ENCODE assay signal across 26 cellular contexts in genomic region chr10:71236822-71237682, GRCh38. TPM values are rescaled to one million over a fixed set of nuclear protein-coding genes. Genes with fewer than 3 reads are reported as not detected.
DNase-seq lines count a peak whose midpoint lies in the region; ATAC-seq, FAIRE-seq and TF ChIP-seq lines count a peak whose summit lies in the region.
"Had no signal": no experiment of that assay in that cellular context is flagged by ENCODE, and none has a peak within 500 bp of the region (broad histone marks: within the 10 kb centered on the region; RNA-seq: fewer than 3 reads in every experiment).

No MANE protein-coding gene starts in this region.

- TF ChIP-seq POLR2A in IMR-90 (IDR thresholded peaks at IDR 0.05; ENCODE audit: low read depth, low read length), result no peak

- H3K9me3 ChIP-seq in A673 (ENCODE audit: low read depth, low read length, poor library complexity, severe bottlenecking) (no peaks in the 10 kb centered on the region), IMR-90 (ENCODE audit: control insufficient read depth, insufficient read depth, low read length) (no peaks in the 10 kb centered on the region), kidney (ENCODE audit: control insufficient read depth in 1 of 2, low read length in 2 of 2) (no peaks in the 10 kb centered on the region), trophoblast cell (ENCODE audit: insufficient read depth, low read depth, low read length) (no peaks in the 10 kb centered on the region)
- H3K9me3 ChIP-seq: ascending aorta, SJCRH30, testis had no signal

- H2BK15ac ChIP-seq in IMR-90 (ENCODE audit: low read depth, low read length), result no peak overlapping the region

- no peaks in the 10 kb centered on the region for H3K36me3 ChIP-seq in A673 (ENCODE audit: insufficient read depth, low read length, poor library complexity, severe bottlenecking)
- H3K36me3 ChIP-seq in IMR-90 (ENCODE audit: control insufficient read depth, insufficient read depth, low read length), result no peaks in the 10 kb centered on the region
- no peaks in the 10 kb centered on the region for H3K36me3 ChIP-seq in kidney (ENCODE audit: control insufficient read depth in 1 of 2, insufficient read depth in 2 of 2, low read length in 2 of 2)
- H3K36me3 ChIP-seq in trophoblast cell (ENCODE audit: control insufficient read depth in 1 of 2, insufficient read depth in 2 of 2, low read length in 2 of 2), result peaks cover 3 to 5% of the 10 kb centered on the region in 2 experiments
- H3K36me3 ChIP-seq: ascending aorta, SJCRH30 had no signal

- H4K8ac ChIP-seq in IMR-90 (ENCODE audit: low read depth in 2 of 2, low read length in 2 of 2), result no peak overlapping the region
- H4K8ac ChIP-seq in trophoblast cell (ENCODE audit: low read depth, low read length), result peak overlapping the region; percentile 86

- H3K79me2 ChIP-seq in trophoblast cell (ENCODE audit: control insufficient read depth, insufficient read depth, low read length, poor library complexity), result peaks cover 21% of the 10 kb centered on the region

- POLR2A ChIA-PET in A673 (lab: Charles Lee; ENCODE audit: low non-redundant PET), result no interaction called here
- POLR2A ChIA-PET in IMR-90 (lab: Charles Lee; ENCODE audit: unreplicated experiment), result no interaction called here

- no peak for TF ChIP-seq RAD21 in IMR-90 (IDR thresholded peaks at IDR 0.05; ENCODE audit: low read length)

- H4K91ac ChIP-seq in IMR-90 (ENCODE audit: insufficient read depth, low read depth, low read length), result no peak overlapping the region; the same call in 1 of the 2 replicates
- H4K91ac ChIP-seq in trophoblast cell (ENCODE audit: low read depth, low read length), result peak overlapping the region; percentile 99

- H2BK5ac ChIP-seq in IMR-90 (ENCODE audit: low read depth, low read length, poor library complexity, severe bottlenecking) (no peak overlapping the region), trophoblast cell (ENCODE audit: low read depth, low read length, poor library complexity) (peak overlapping the region; percentile 95)

- H2BK120ac ChIP-seq in IMR-90 (ENCODE audit: low read depth, low read length) (no peak overlapping the region), trophoblast cell (ENCODE audit: insufficient read depth, low read length, poor library complexity) (peak overlapping the region; percentile 99)

- H3K9ac ChIP-seq in IMR-90 (ENCODE audit: low read depth, low read length) (no peak overlapping the region), kidney (ENCODE audit: low read length in 2 of 2) (no peak overlapping the region), trophoblast cell (ENCODE audit: low read length) (no peak overlapping the region)

- in situ Hi-C loops in IMR-90 (cut with MboI; ENCODE audit: low sequenced_read_pairs), result no loop called here

- intact Hi-C loops in A673 (cut with micrococcal nuclease; ENCODE audit: unreplicated experiment) (no loop called here), IMR-90 (cut with micrococcal nuclease) (no loop called here), kidney (cut with DNase I) (no loop called here)

- peak overlapping the region; percentile 99 for H2BK12ac ChIP-seq in trophoblast cell (ENCODE audit: low read length)

- CTCF ChIA-PET in A673 (lab: Charles Lee), result no interaction called here
- CTCF ChIA-PET in IMR-90 (lab: Yijun Ruan, JAX), result interaction anchor here (0.7 to 1.0 kb wide), 2 partner anchors 14 to 47 kb away, joined by 3 to 4 read pairs; no protein-coding TSS in a partner anchor

- H3K79me1 ChIP-seq in IMR-90 (ENCODE audit: low read depth in 1 of 2, low read length in 2 of 2) (peaks cover 0 to 16% of the 10 kb centered on the region in 2 experiments; a peak in 1 of 4 replicates), trophoblast cell (ENCODE audit: low read length) (peaks cover 62% of the 10 kb centered on the region)

- H3K4me3 ChIP-seq in A673 (ENCODE audit: low read depth, low read length, poor library complexity, severe bottlenecking), result no peak overlapping the region
- H3K4me3 ChIP-seq in IMR-90 (ENCODE audit: insufficient read depth, low read depth, low read length), result no peak overlapping the region
- H3K4me3 ChIP-seq in kidney (ENCODE audit: low read length in 2 of 2), result no peak overlapping the region
- no peak overlapping the region for H3K4me3 ChIP-seq in trophoblast cell (ENCODE audit: low read depth, low read length)
- H3K4me3 ChIP-seq: ascending aorta, SJCRH30, testis had no signal

- H3K14ac ChIP-seq in IMR-90 (replicated peaks; ENCODE audit: low read depth, low read length) (no peak overlapping the region), trophoblast cell (ENCODE audit: low read length) (peak overlapping the region; percentile 98)

- no peak for ATAC-seq in IMR-90 (ENCODE audit: low read depth)
- ATAC-seq: naive thymus-derived CD8-positive, alpha-beta T cell; T-cell had no signal

- WGBS in IMR-90 (ENCODE audit: extremely low coverage in 2 of 2, insufficient read length in 1 of 2), 2 experiments, result 96% methylated on average over 4 of the region's 15 CpGs; no CpG with 5 or more reads in 1 of the 2 experiments
- no CpG with 5 or more reads among the region's 15 CpGs for WGBS in trophoblast cell (ENCODE audit: extremely low coverage, insufficient coverage, insufficient read length)

- H3K9me1 ChIP-seq in IMR-90 (ENCODE audit: insufficient read depth, low read length), result peaks cover 20% of the 10 kb centered on the region; the same call in 1 of the 2 replicates

- dilution Hi-C loops in IMR-90 (cut with HindIII; ENCODE audit: low sequenced_read_pairs, unreplicated experiment), result no loop called here

- H4K5ac ChIP-seq in IMR-90 (ENCODE audit: low read depth, low read length), result no peak overlapping the region

- no peak overlapping the region for H2BK20ac ChIP-seq in IMR-90 (ENCODE audit: low read depth, low read length)

- H3K56ac ChIP-seq in IMR-90 (ENCODE audit: extremely low read depth, insufficient read depth, low read length), result no peak overlapping the region

- H3K27me3 ChIP-seq in A673 (replicated peaks; ENCODE audit: insufficient read depth, low read depth, low read length, poor library complexity) (no peaks in the 10 kb centered on the region), IMR-90 (ENCODE audit: control insufficient read depth, insufficient read depth, low read length) (no peaks in the 10 kb centered on the region), trophoblast cell (ENCODE audit: insufficient read depth, low read length) (no peaks in the 10 kb centered on the region)
- H3K27me3 ChIP-seq: ascending aorta, SJCRH30, testis had no signal

- BruUV-seq in A673 (replicated peaks; lab: Mats Ljungman, UMichigan), result no TSS peak
- BruUV-seq in IMR-90 (replicated peaks; lab: Mats Ljungman, UMichigan), result no TSS peak

- no peak overlapping the region for H2AK9ac ChIP-seq in IMR-90 (replicated peaks; ENCODE audit: low read depth, low read length, poor library complexity)

- no peak overlapping the region for H3K4me2 ChIP-seq in IMR-90 (ENCODE audit: low read depth, low read length)
- peak overlapping the region; percentile 3 for H3K4me2 ChIP-seq in trophoblast cell (ENCODE audit: low read length)

- no peak overlapping the region for H3K18ac ChIP-seq in IMR-90 (ENCODE audit: low read depth, low read length)
- peak overlapping the region; percentile 91 for H3K18ac ChIP-seq in trophoblast cell (ENCODE audit: low read length)

- TF ChIP-seq CTCF in A673 (conservative IDR thresholded peaks at IDR 0.05; ENCODE audit: low read depth, low read length) (no peak), IMR-90 (conservative IDR thresholded peaks at IDR 0.05; ENCODE audit: low read depth, low read length) (no peak), kidney (IDR thresholded peaks at IDR 0.05; ENCODE audit: borderline replicate concordance, extremely low read depth, insufficient read depth) (no peak)

- peak overlapping the region; percentile 45 for H4K12ac ChIP-seq in trophoblast cell (ENCODE audit: low read depth, low read length)

- H2AFZ ChIP-seq in IMR-90 (replicated peaks; ENCODE audit: low read length, poor library complexity), result no peak overlapping the region
- H2AFZ ChIP-seq in trophoblast cell (ENCODE audit: insufficient read depth, low read length, poor library complexity), result peak overlapping the region; percentile 56

- no peak for DNase-seq in A673 (ENCODE audit: low spot score)
- no peak for DNase-seq in IMR-90
- DNase-seq in kidney, result peak; percentile 33
- DNase-seq in trophoblast cell, result no peak
- DNase-seq in DMS 273 (lab: John Stamatoyannopoulos, UW; ENCODE audit: unreplicated experiment), result no peak
- DNase-seq in NAMALWA (ENCODE audit: low spot score), result no peak
- no peak for DNase-seq in activated CD4-positive, alpha-beta T cell treated with anti-CD3 and anti-CD28 coated beads for 1 hour
- DNase-seq: activated B cell treated with CpG ODN at 0.5 μM for 24 hours; activated gamma-delta T cell; activated naive CD8-positive, alpha-beta T cell treated with anti-CD3 and anti-CD28 coated beads, Interleukin-2, amount 10 ng/mL, durations not matched to agents 7 days and 5 days; activated T-cell treated with anti-CD3 and anti-CD28 coated beads, Interleukin-2, amount 50 U/mL, for 24 hours; dermis blood vessel endothelial cell; endodermal cell; naive thymus-derived CD8-positive, alpha-beta T cell; NCI-H146; NCI-H2107; NCI-H345; SJCRH30; small intestine; stimulated activated naive CD4-positive, alpha-beta T cell treated with Interleukin-2 at 50 U/mL for 16 hours; T-cell; testis had no signal

- H4K20me1 ChIP-seq in IMR-90 (ENCODE audit: insufficient read depth, low read length), result no peaks in the 10 kb centered on the region; the same call in 1 of the 2 replicates

- FAIRE-seq in kidney (lab: Jason Lieb, UNC), result no peak
- FAIRE-seq: G401.6, islet of Langerhans, RCC 7860, small intestine had no signal

- peak overlapping the region; percentile 19 for H3K27ac ChIP-seq in A673 (ENCODE audit: low read depth, low read length, poor library complexity, severe bottlenecking)
- H3K27ac ChIP-seq in IMR-90 (ENCODE audit: insufficient read depth, low read length), result no peak overlapping the region
- no peak overlapping the region for H3K27ac ChIP-seq in kidney (ENCODE audit: low read depth in 2 of 2, low read length in 2 of 2)
- H3K27ac ChIP-seq in trophoblast cell (ENCODE audit: low read depth, low read length), result peak overlapping the region; percentile 99
- H3K27ac ChIP-seq: SJCRH30, testis had no signal

- peaks cover 41% of the 10 kb centered on the region for H3K4me1 ChIP-seq in A673 (ENCODE audit: insufficient read depth, low read length, poor library complexity, severe bottlenecking)
- H3K4me1 ChIP-seq in IMR-90 (ENCODE audit: control insufficient read depth, insufficient read depth, low read length), result peaks cover 21% of the 10 kb centered on the region
- H3K4me1 ChIP-seq in kidney (ENCODE audit: control insufficient read depth in 1 of 2, insufficient read depth in 1 of 2, low read depth in 1 of 2, low read length in 2 of 2), result peaks cover 41 to 59% of the 10 kb centered on the region in 2 donors
- H3K4me1 ChIP-seq in trophoblast cell (ENCODE audit: control insufficient read depth in 1 of 2, insufficient read depth in 2 of 2, low read length in 2 of 2), result peaks cover 86 to 87% of the 10 kb centered on the region in 2 experiments

- H3K4ac ChIP-seq in IMR-90 (ENCODE audit: low read depth, low read length) (0 out of 2 replicates have a peak overlapping the region, but pooled peaks have one; percentile 5), trophoblast cell (ENCODE audit: low read depth, low read length) (peak overlapping the region; percentile 41)

- H2AK5ac ChIP-seq in IMR-90 (ENCODE audit: low read depth, low read length) (no peak overlapping the region; the same call in 1 of the 2 replicates), trophoblast cell (ENCODE audit: low read length) (peak overlapping the region; percentile 55)

- H3K23ac ChIP-seq in IMR-90 (ENCODE audit: low read depth, low read length) (no peak overlapping the region), trophoblast cell (ENCODE audit: low read length) (no peak overlapping the region)

RNA-seq across cellular contexts. Expression of gene UNC5B, which starts 24.7 kb away (rescaled TPM):
- total RNA-seq in A673 (2021), result 8.2 and 9.9 TPM in 2 replicates
- total RNA-seq in IMR-90 (2012; rRNA removed), result 1.4 and 1.6 TPM in 2 replicates
- polyA plus RNA-seq in IMR-90 (2012; rRNA removed), result 4.2 and 4.4 TPM in 2 replicates
- polyA plus RNA-seq in IMR-90 (2012; cell fraction: cytosol; rRNA removed), result 3.2 and 6.3 TPM in 2 replicates
- 6.9 and 11.9 TPM in 2 replicates for polyA plus RNA-seq in IMR-90 (2012; cell fraction: nucleus; rRNA removed; ENCODE audit: low replicate concordance)
- 22.6 TPM for total RNA-seq in kidney
- 5.5 TPM for polyA plus RNA-seq in kidney (ENCODE audit: insufficient read depth, low read depth, low replicate concordance)
- 54.7 and 55.5 TPM in 2 replicates for polyA plus RNA-seq in trophoblast cell (2013)
- total RNA-seq: activated B cell treated with CpG ODN at 0.5 μM for 24 hours; naive thymus-derived CD8-positive, alpha-beta T cell had no signal

Comparison
In these comparisons a context has a peak if more than half of its experiments do, and no peak if none do; other contexts are left out.
1. H3K27ac ChIP-seq: peak in A673 (single experiment) and trophoblast cell (single experiment); none in IMR-90 (single experiment) and kidney (0 of 2).